ENCODE assay signal across 8 cellular contexts in genomic region chr17:7403902-7404736, GRCh38. TPM values are rescaled to one million over a fixed set of nuclear protein-coding genes. Genes with fewer than 3 reads are reported as not detected.
DNase-seq lines count a peak whose midpoint lies in the region; ATAC-seq and TF ChIP-seq lines count a peak whose summit lies in the region.

TMEM256 (minus strand) TSS chr17:7404097; CDS start chr17:7404084, 13 bp downstream.

- peak within 1 kb of the TSS; percentile 62; the same call in 1 of the 2 replicates for H3K27ac ChIP-seq in SK-N-MC
- peak within 1 kb of the TSS; percentile 91 to 95 (median 93) for H3K27ac ChIP-seq in gastroesophageal sphincter
- H3K27ac ChIP-seq in neutrophil, result peak within 1 kb of the TSS; percentile 72
- H3K27ac ChIP-seq in substantia nigra (ENCODE audit: low read depth, low read length, poor library complexity, severe bottlenecking), result peak within 1 kb of the TSS; percentile 92

- TF ChIP-seq POLR2A in NB4 (IDR thresholded peaks at IDR 0.05; ENCODE audit: extremely low read depth, insufficient read length), result peak; percentile 71
- TF ChIP-seq POLR2A in gastroesophageal sphincter (IDR thresholded peaks at IDR 0.05), result peak; percentile 89 to 91

- no peaks in the 10 kb centered on the region for H3K27me3 ChIP-seq in gastroesophageal sphincter
- peaks cover 49% of the 10 kb centered on the region for H3K27me3 ChIP-seq in neutrophil

- DNase-seq in GF-D8 (lab: John Stamatoyannopoulos, UW) (peak; percentile 82), HFF-Myc (ENCODE audit: extremely low read depth, low read depth) (peak; percentile 96), NB4 (ENCODE audit: low read depth) (peak; percentile 97), SK-N-MC (ENCODE audit: low read depth, low spot score) (peak; percentile 92), substantia nigra (lab: John Stamatoyannopoulos, UW) (peak; percentile 80 to 100 (median 99))
- DNase-seq in activated naive CD4-positive, alpha-beta T cell treated with anti-CD3 and anti-CD28 coated beads, Interleukin-2, amount 10 ng/mL, durations not matched to agents 7 days and 5 days, result peak; percentile 98

- H3K27ac Mint-ChIP-seq in activated naive CD4-positive, alpha-beta T cell treated with anti-CD3 and anti-CD28 coated beads, Interleukin-2, amount 10 ng/mL, durations not matched to agents 7 days and 5 days, result peak within 1 kb of the TSS; percentile 92

- ATAC-seq in gastroesophageal sphincter, result peak; percentile 94

- WGBS in gastroesophageal sphincter (ENCODE audit: low coverage in 1 of 2), 2 donors, result 2% methylated on average over 11 of the region's 53 CpGs; no CpG with 5 or more reads in 1 of the 2 donors

- CTCF ChIA-PET in activated naive CD4-positive, alpha-beta T cell treated with anti-CD3 and anti-CD28 coated beads, Interleukin-2, amount 10 ng/mL, durations not matched to agents 7 days and 5 days (lab: Charles Lee), result interaction anchor here (1.0 to 2.2 kb wide), 4 partner anchors 31 to 138 kb away, joined by 3 to 6 read pairs (median 4); partner anchors contain the start of gene TMEM102

- H3K4me3 Mint-ChIP-seq in activated naive CD4-positive, alpha-beta T cell treated with anti-CD3 and anti-CD28 coated beads, Interleukin-2, amount 10 ng/mL, durations not matched to agents 7 days and 5 days, result peak within 1 kb of the TSS; percentile 95

- peak within 1 kb of the TSS; percentile 82 for H3K9ac ChIP-seq in SK-N-MC (ENCODE audit: insufficient read length)

- TF ChIP-seq CTCF in HFF-Myc (IDR thresholded peaks at IDR 0.05; ENCODE audit: low read depth, low read length, missing control alignments) (no peak), NB4 (IDR thresholded peaks at IDR 0.05; ENCODE audit: low read depth, low read length) (no peak), gastroesophageal sphincter (IDR thresholded peaks at IDR 0.05) (peak in 2 of 4 experiments; percentile 27 to 35), neutrophil (IDR thresholded peaks at IDR 0.05) (peak; percentile 84)

- peaks cover 5% of the 10 kb centered on the region for H3K36me3 Mint-ChIP-seq in activated naive CD4-positive, alpha-beta T cell treated with anti-CD3 and anti-CD28 coated beads, Interleukin-2, amount 10 ng/mL, durations not matched to agents 7 days and 5 days

- peaks cover 46% of the 10 kb centered on the region for H3K27me3 Mint-ChIP-seq in activated naive CD4-positive, alpha-beta T cell treated with anti-CD3 and anti-CD28 coated beads, Interleukin-2, amount 10 ng/mL, durations not matched to agents 7 days and 5 days

- H3K4me3 ChIP-seq in HFF-Myc (replicated peaks; ENCODE audit: low read depth, low read length) (peak within 1 kb of the TSS; percentile 65), NB4 (ENCODE audit: low read depth, low read length) (peak within 1 kb of the TSS; percentile 68), SK-N-MC (peak within 1 kb of the TSS; percentile 95), gastroesophageal sphincter (peak within 1 kb of the TSS; percentile 70 to 88), neutrophil (ENCODE audit: low read depth in 1 of 2, low read length in 1 of 2) (peak within 1 kb of the TSS; percentile 65 to 71)

- peaks cover 4 to 65% (median 24%) of the 10 kb centered on the region in 3 donors for H3K4me1 ChIP-seq in gastroesophageal sphincter
- peaks cover 14 to 30% of the 10 kb centered on the region in 2 experiments for H3K4me1 ChIP-seq in neutrophil (ENCODE audit: control insufficient read depth in 1 of 2, insufficient read depth in 1 of 2, low read depth in 1 of 2, low read length in 1 of 2)

- peaks cover 22% of the 10 kb centered on the region for H3K4me1 Mint-ChIP-seq in activated naive CD4-positive, alpha-beta T cell treated with anti-CD3 and anti-CD28 coated beads, Interleukin-2, amount 10 ng/mL, durations not matched to agents 7 days and 5 days

- no peaks in the 10 kb centered on the region for H3K36me3 ChIP-seq in SK-N-MC (ENCODE audit: insufficient read depth, low read length)
- peaks cover 0 to 12% of the 10 kb centered on the region in 2 donors for H3K36me3 ChIP-seq in gastroesophageal sphincter
- no peaks in the 10 kb centered on the region for H3K36me3 ChIP-seq in neutrophil

- H3K9me3 Mint-ChIP-seq in activated naive CD4-positive, alpha-beta T cell treated with anti-CD3 and anti-CD28 coated beads, Interleukin-2, amount 10 ng/mL, durations not matched to agents 7 days and 5 days, result no peaks in the 10 kb centered on the region

- no peak for TF ChIP-seq EP300 in gastroesophageal sphincter (IDR thresholded peaks at IDR 0.05)

- no peaks in the 10 kb centered on the region for H3K9me3 ChIP-seq in SK-N-MC (ENCODE audit: low read depth, low read length)
- H3K9me3 ChIP-seq in gastroesophageal sphincter, result no peaks in the 10 kb centered on the region
- no peaks in the 10 kb centered on the region for H3K9me3 ChIP-seq in neutrophil

RNA-seq across cellular contexts. Expression of gene TMEM256, which starts in this region (rescaled TPM):
- total RNA-seq in gastroesophageal sphincter, result 10 to 100 TPM; 31.1 to 66.6 (median 57.8) TPM

Comparison
In these comparisons a context has a peak if more than half of its experiments do, and no peak if none do; other contexts are left out.
1. Peak in every context shown above with its lines: DNase-seq, ATAC-seq, H3K4me3 ChIP-seq and H3K27ac ChIP-seq.